8 cellular contexts compared by ENCODE assay signal in the genomic region with DNA sequence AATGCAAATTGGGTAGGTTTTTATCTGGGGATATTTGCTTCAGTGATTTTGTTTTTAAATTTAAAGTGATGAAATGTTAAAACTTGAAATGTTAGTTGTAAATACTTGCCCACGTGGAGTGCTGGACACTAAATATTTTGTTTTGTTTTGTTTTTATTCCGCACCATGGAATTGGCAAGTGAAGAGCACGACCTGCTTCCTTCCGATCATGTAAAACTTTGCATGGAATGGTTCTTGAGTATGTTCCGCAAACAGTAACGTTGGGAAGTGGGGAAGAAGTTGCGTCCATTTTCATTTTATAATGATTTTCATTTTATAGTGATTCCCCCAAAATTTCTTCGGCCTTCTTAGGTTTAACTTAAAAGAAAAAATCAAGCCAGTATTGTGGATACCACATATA. TPM values are rescaled to one million over a fixed set of nuclear protein-coding genes. Genes with fewer than 3 reads are reported as not detected.
DNase-seq lines count a peak whose midpoint lies in the region; ATAC-seq and TF ChIP-seq lines count a peak whose summit lies in the region.

No MANE protein-coding gene starts in this region.

- H3K27ac ChIP-seq in ACC112 (ENCODE audit: low read depth, low read length), result no peak overlapping the region
- no peak overlapping the region for H3K27ac ChIP-seq in mesenchymal stem cell (ENCODE audit: low read length, poor library complexity, severe bottlenecking)

- H2BK120ac ChIP-seq in mesenchymal stem cell (ENCODE audit: low read depth, low read length), result no peak overlapping the region

- 42% methylated on average over 8 of the region's 8 CpGs for WGBS in mesenchymal stem cell

- peak overlapping the region; percentile 97 for H3K9ac ChIP-seq in mesenchymal stem cell (ENCODE audit: low read length)

- peaks cover 11% of the 10 kb centered on the region for H3K79me1 ChIP-seq in mesenchymal stem cell (replicated peaks; ENCODE audit: low read length, poor library complexity, severe bottlenecking)

- H3K9me3 ChIP-seq in mesenchymal stem cell (ENCODE audit: control insufficient read depth, low read length), result no peaks in the 10 kb centered on the region

- no peak overlapping the region for H3K4ac ChIP-seq in mesenchymal stem cell (ENCODE audit: low read depth in 1 of 2, low read length in 2 of 2)

- no peak overlapping the region for H4K91ac ChIP-seq in mesenchymal stem cell (ENCODE audit: low read length)

- H3K79me2 ChIP-seq in ACC112 (ENCODE audit: control insufficient read depth, insufficient read depth, low read length, unreplicated experiment), result peaks cover 4% of the 10 kb centered on the region

- no peak overlapping the region for H2BK5ac ChIP-seq in mesenchymal stem cell (ENCODE audit: low read depth, low read length, poor library complexity, severe bottlenecking)

- no peak overlapping the region for H3K18ac ChIP-seq in mesenchymal stem cell (ENCODE audit: low read depth in 1 of 2, low read length in 2 of 2)

- H3K4me3 ChIP-seq in ACC112 (ENCODE audit: low read depth, low read length), result peak overlapping the region; percentile 92
- H3K4me3 ChIP-seq in HFF-Myc (replicated peaks; ENCODE audit: low read depth, low read length), result peak overlapping the region; percentile 85
- H3K4me3 ChIP-seq in mesenchymal stem cell (ENCODE audit: insufficient read depth in 1 of 2, low read depth in 1 of 2, low read length in 2 of 2), result peak overlapping the region; percentile 95 to 100

- H3K4me1 ChIP-seq in ACC112 (ENCODE audit: control insufficient read depth, insufficient read depth, low read length, unreplicated experiment), result no peaks in the 10 kb centered on the region
- H3K4me1 ChIP-seq in mesenchymal stem cell (ENCODE audit: control insufficient read depth, insufficient read depth, low read depth, low read length), result no peaks in the 10 kb centered on the region

- peak overlapping the region; percentile 77 for H3K4me2 ChIP-seq in mesenchymal stem cell (ENCODE audit: low read length, poor library complexity, severe bottlenecking)

- H3K14ac ChIP-seq in mesenchymal stem cell (ENCODE audit: low read length in 2 of 2), result no peak overlapping the region

- no peak overlapping the region for H2BK12ac ChIP-seq in mesenchymal stem cell (ENCODE audit: low read length in 2 of 2)

- DNase-seq in HFF-Myc (ENCODE audit: extremely low read depth, low read depth) (no peak), astrocyte of the hippocampus (ENCODE audit: low read depth, low spot score) (peak; percentile 8), mesenchymal stem cell (no peak), H4 (ENCODE audit: low spot score) (no peak), SW 1271 (lab: John Stamatoyannopoulos, UW) (no peak), NCI-H1436 (lab: John Stamatoyannopoulos, UW) (no peak)

- H2AFZ ChIP-seq in ACC112 (ENCODE audit: low read length, unreplicated experiment) (peak overlapping the region; percentile 99), mesenchymal stem cell (ENCODE audit: low read depth, low read length) (no peak overlapping the region)

- H3K23ac ChIP-seq in mesenchymal stem cell (ENCODE audit: low read length in 2 of 2), result no peak overlapping the region

- no peaks in the 10 kb centered on the region for H3K27me3 ChIP-seq in ACC112 (ENCODE audit: insufficient read depth, low read length)
- no peaks in the 10 kb centered on the region for H3K27me3 ChIP-seq in mesenchymal stem cell (ENCODE audit: control insufficient read depth in 1 of 2, insufficient read depth in 1 of 2, low read length in 2 of 2)

- no peak overlapping the region for H4K8ac ChIP-seq in mesenchymal stem cell (ENCODE audit: low read length)

- H2BK15ac ChIP-seq in mesenchymal stem cell (ENCODE audit: low read depth, poor library complexity, severe bottlenecking), result no peak overlapping the region

- no peak for TF ChIP-seq CTCF in HFF-Myc (IDR thresholded peaks at IDR 0.05; ENCODE audit: low read depth, low read length, missing control alignments)

- no peaks in the 10 kb centered on the region for H3K36me3 ChIP-seq in ACC112 (ENCODE audit: insufficient read depth, low read length)
- no peaks in the 10 kb centered on the region for H3K36me3 ChIP-seq in mesenchymal stem cell (ENCODE audit: control insufficient read depth in 1 of 2, insufficient read depth in 2 of 2, low read depth in 1 of 2, low read length in 2 of 2)

- no peak overlapping the region for H2AK5ac ChIP-seq in mesenchymal stem cell (ENCODE audit: low read length, severe bottlenecking)

- no peak for ATAC-seq in HG02981 (IDR thresholded peaks at IDR 0.05; ENCODE audit: unreplicated experiment)

RNA-seq across cellular contexts. Expression of gene IRAK1BP1, which starts 0.8 kb away (rescaled TPM):
- polyA plus RNA-seq in mesenchymal stem cell (2013, experiment 1 of 2), result 1.3 TPM
- polyA plus RNA-seq in mesenchymal stem cell (2013, experiment 2 of 2), result 1.5 TPM
- total RNA-seq in H4 (2014; rRNA removed; shearing (Covaris generic)), result 1.2 and 2.0 TPM in 2 replicates
